Comparison of ENCODE assay signal across 1 cellular context in genomic region chr14:67674480-67675218, GRCh38.
TF ChIP-seq lines count a peak whose summit lies in the region.

A gene with protein sequence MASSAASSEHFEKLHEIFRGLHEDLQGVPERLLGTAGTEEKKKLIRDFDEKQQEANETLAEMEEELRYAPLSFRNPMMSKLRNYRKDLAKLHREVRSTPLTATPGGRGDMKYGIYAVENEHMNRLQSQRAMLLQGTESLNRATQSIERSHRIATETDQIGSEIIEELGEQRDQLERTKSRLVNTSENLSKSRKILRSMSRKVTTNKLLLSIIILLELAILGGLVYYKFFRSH (minus strand): TSS chr14:67674632. CDS start chr14:67674489, 143 bp downstream.

TF ChIP-seq in HepG2, 621 proteins besides CTCF, POLR2A, EP300 and RAD21 (continued from another document and continues in another):
- TF ChIP-seq, protein P1, sequence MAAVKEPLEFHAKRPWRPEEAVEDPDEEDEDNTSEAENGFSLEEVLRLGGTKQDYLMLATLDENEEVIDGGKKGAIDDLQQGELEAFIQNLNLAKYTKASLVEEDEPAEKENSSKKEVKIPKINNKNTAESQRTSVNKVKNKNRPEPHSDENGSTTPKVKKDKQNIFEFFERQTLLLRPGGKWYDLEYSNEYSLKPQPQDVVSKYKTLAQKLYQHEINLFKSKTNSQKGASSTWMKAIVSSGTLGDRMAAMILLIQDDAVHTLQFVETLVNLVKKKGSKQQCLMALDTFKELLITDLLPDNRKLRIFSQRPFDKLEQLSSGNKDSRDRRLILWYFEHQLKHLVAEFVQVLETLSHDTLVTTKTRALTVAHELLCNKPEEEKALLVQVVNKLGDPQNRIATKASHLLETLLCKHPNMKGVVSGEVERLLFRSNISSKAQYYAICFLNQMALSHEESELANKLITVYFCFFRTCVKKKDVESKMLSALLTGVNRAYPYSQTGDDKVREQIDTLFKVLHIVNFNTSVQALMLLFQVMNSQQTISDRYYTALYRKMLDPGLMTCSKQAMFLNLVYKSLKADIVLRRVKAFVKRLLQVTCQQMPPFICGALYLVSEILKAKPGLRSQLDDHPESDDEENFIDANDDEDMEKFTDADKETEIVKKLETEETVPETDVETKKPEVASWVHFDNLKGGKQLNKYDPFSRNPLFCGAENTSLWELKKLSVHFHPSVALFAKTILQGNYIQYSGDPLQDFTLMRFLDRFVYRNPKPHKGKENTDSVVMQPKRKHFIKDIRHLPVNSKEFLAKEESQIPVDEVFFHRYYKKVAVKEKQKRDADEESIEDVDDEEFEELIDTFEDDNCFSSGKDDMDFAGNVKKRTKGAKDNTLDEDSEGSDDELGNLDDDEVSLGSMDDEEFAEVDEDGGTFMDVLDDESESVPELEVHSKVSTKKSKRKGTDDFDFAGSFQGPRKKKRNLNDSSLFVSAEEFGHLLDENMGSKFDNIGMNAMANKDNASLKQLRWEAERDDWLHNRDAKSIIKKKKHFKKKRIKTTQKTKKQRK (IDR thresholded peaks at IDR 0.05; ENCODE audit: low read length), result no peak
- TF ChIP-seq POLR2G (IDR thresholded peaks at IDR 0.05; ENCODE audit: low read depth, low read length) (peak; percentile 78), HDAC2 (CRISPR knock-in tag; IDR thresholded peaks at IDR 0.05) (peak; percentile 19; the same call in 1 of the 2 replicates), ATF1 (CRISPR knock-in tag; IDR thresholded peaks at IDR 0.05) (no peak), ZNF496 (CRISPR knock-in tag; IDR thresholded peaks at IDR 0.05; ENCODE audit: insufficient replicate concordance) (no peak), RBAK (CRISPR knock-in tag; IDR thresholded peaks at IDR 0.05) (no peak), DMAP1 (CRISPR knock-in tag; IDR thresholded peaks at IDR 0.05) (peak; percentile 72), JUN (CRISPR knock-in tag; IDR thresholded peaks at IDR 0.05) (no peak; the same call in 1 of the 2 replicates), ZNF644 (CRISPR knock-in tag; IDR thresholded peaks at IDR 0.05; ENCODE audit: low read depth) (no peak), ZNF276 (CRISPR knock-in tag; IDR thresholded peaks at IDR 0.05; ENCODE audit: low read depth) (no peak), HNRNPH1 (optimal IDR thresholded peaks at IDR 0.05; ENCODE audit: low read depth, low read length) (no peak), ZSCAN21 (CRISPR knock-in tag; IDR thresholded peaks at IDR 0.05; ENCODE audit: borderline replicate concordance) (peak; percentile 21; the same call in 1 of the 2 replicates), MNT (IDR thresholded peaks at IDR 0.05) (no peak), ZNF253 (CRISPR knock-in tag; IDR thresholded peaks at IDR 0.05; ENCODE audit: borderline replicate concordance) (no peak), ARID4A (CRISPR knock-in tag; IDR thresholded peaks at IDR 0.05; ENCODE audit: borderline replicate concordance) (peak; percentile 92), ZFP36L1 (CRISPR knock-in tag; IDR thresholded peaks at IDR 0.05) (no peak), ZNF781 (CRISPR knock-in tag; IDR thresholded peaks at IDR 0.05; ENCODE audit: borderline replicate concordance, not compliant biosample characterization) (no peak), ZNF274 (CRISPR knock-in tag; IDR thresholded peaks at IDR 0.05) (peak; percentile 58; the same call in 1 of the 2 replicates), ZNF577 (CRISPR knock-in tag; IDR thresholded peaks at IDR 0.05; ENCODE audit: borderline replicate concordance, low read depth) (no peak), ZNF3 (CRISPR knock-in tag; IDR thresholded peaks at IDR 0.05) (no peak), SOX6 (IDR thresholded peaks at IDR 0.05) (no peak), SOX6 (CRISPR knock-in tag; IDR thresholded peaks at IDR 0.05) (no peak; the same call in 1 of the 2 replicates)
- TF ChIP-seq, protein P2, sequence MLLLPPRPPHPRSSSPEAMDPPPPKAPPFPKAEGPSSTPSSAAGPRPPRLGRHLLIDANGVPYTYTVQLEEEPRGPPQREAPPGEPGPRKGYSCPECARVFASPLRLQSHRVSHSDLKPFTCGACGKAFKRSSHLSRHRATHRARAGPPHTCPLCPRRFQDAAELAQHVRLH (CRISPR knock-in tag; IDR thresholded peaks at IDR 0.05; ENCODE audit: borderline replicate concordance, low read depth), result 0 out of 2 replicates have a peak, but pooled peaks have one; percentile 41
- TF ChIP-seq, protein P3, sequence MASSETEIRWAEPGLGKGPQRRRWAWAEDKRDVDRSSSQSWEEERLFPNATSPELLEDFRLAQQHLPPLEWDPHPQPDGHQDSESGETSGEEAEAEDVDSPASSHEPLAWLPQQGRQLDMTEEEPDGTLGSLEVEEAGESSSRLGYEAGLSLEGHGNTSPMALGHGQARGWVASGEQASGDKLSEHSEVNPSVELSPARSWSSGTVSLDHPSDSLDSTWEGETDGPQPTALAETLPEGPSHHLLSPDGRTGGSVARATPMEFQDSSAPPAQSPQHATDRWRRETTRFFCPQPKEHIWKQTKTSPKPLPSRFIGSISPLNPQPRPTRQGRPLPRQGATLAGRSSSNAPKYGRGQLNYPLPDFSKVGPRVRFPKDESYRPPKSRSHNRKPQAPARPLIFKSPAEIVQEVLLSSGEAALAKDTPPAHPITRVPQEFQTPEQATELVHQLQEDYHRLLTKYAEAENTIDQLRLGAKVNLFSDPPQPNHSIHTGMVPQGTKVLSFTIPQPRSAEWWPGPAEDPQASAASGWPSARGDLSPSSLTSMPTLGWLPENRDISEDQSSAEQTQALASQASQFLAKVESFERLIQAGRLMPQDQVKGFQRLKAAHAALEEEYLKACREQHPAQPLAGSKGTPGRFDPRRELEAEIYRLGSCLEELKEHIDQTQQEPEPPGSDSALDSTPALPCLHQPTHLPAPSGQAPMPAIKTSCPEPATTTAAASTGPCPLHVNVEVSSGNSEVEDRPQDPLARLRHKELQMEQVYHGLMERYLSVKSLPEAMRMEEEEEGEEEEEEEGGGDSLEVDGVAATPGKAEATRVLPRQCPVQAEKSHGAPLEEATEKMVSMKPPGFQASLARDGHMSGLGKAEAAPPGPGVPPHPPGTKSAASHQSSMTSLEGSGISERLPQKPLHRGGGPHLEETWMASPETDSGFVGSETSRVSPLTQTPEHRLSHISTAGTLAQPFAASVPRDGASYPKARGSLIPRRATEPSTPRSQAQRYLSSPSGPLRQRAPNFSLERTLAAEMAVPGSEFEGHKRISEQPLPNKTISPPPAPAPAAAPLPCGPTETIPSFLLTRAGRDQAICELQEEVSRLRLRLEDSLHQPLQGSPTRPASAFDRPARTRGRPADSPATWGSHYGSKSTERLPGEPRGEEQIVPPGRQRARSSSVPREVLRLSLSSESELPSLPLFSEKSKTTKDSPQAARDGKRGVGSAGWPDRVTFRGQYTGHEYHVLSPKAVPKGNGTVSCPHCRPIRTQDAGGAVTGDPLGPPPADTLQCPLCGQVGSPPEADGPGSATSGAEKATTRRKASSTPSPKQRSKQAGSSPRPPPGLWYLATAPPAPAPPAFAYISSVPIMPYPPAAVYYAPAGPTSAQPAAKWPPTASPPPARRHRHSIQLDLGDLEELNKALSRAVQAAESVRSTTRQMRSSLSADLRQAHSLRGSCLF (CRISPR knock-in tag; IDR thresholded peaks at IDR 0.05; ENCODE audit: borderline replicate concordance), result no peak
- TF ChIP-seq, protein P4, sequence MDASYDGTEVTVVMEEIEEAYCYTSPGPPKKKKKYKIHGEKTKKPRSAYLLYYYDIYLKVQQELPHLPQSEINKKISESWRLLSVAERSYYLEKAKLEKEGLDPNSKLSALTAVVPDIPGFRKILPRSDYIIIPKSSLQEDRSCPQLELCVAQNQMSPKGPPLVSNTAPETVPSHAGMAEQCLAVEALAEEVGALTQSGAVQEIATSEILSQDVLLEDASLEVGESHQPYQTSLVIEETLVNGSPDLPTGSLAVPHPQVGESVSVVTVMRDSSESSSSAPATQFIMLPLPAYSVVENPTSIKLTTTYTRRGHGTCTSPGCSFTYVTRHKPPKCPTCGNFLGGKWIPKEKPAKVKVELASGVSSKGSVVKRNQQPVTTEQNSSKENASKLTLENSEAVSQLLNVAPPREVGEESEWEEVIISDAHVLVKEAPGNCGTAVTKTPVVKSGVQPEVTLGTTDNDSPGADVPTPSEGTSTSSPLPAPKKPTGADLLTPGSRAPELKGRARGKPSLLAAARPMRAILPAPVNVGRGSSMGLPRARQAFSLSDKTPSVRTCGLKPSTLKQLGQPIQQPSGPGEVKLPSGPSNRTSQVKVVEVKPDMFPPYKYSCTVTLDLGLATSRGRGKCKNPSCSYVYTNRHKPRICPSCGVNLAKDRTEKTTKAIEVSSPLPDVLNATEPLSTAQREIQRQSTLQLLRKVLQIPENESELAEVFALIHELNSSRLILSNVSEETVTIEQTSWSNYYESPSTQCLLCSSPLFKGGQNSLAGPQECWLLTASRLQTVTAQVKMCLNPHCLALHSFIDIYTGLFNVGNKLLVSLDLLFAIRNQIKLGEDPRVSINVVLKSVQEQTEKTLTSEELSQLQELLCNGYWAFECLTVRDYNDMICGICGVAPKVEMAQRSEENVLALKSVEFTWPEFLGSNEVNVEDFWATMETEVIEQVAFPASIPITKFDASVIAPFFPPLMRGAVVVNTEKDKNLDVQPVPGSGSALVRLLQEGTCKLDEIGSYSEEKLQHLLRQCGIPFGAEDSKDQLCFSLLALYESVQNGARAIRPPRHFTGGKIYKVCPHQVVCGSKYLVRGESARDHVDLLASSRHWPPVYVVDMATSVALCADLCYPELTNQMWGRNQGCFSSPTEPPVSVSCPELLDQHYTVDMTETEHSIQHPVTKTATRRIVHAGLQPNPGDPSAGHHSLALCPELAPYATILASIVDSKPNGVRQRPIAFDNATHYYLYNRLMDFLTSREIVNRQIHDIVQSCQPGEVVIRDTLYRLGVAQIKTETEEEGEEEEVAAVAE (CRISPR knock-in tag; IDR thresholded peaks at IDR 0.05; ENCODE audit: borderline replicate concordance), result no peak
- TF ChIP-seq, protein P5, sequence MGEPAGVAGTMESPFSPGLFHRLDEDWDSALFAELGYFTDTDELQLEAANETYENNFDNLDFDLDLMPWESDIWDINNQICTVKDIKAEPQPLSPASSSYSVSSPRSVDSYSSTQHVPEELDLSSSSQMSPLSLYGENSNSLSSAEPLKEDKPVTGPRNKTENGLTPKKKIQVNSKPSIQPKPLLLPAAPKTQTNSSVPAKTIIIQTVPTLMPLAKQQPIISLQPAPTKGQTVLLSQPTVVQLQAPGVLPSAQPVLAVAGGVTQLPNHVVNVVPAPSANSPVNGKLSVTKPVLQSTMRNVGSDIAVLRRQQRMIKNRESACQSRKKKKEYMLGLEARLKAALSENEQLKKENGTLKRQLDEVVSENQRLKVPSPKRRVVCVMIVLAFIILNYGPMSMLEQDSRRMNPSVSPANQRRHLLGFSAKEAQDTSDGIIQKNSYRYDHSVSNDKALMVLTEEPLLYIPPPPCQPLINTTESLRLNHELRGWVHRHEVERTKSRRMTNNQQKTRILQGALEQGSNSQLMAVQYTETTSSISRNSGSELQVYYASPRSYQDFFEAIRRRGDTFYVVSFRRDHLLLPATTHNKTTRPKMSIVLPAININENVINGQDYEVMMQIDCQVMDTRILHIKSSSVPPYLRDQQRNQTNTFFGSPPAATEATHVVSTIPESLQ (CRISPR knock-in tag; conservative IDR thresholded peaks at IDR 0.05), result no peak
